8 cellular contexts compared by ENCODE assay signal in the genomic region with DNA sequence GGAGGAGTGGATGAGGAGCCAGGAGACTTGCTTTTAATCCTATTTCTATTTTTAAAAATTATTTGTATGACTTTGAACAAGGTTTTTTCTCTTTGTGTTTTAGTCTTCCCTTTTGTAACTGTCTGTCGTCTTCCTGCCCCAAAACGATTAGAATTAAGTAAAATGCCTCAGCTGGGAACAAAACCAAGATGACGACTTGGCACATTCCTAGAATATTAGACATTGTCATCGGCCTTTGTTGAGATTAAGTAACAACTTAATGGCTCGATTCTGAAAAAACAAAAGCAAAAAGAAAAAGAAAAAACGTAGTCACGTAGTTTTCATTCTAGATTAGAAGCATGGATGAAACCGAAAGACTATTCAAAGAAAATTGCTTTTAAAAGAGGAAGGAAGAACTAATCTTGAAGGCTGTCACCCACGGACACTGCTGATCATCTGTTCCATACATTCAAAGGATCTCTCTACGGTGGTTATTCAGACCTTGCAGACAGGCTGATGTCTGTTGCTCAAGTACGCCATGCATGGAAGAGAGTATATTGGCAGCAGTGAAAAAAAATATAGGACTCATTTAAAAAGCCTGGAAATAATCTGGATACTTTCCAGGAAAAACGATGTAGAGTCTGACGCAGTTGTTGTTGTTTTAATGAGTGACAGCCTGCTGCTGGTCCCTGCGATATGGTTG. TPM values are rescaled to one million over a fixed set of nuclear protein-coding genes. Genes with fewer than 3 reads are reported as not detected.
DNase-seq lines count a peak whose midpoint lies in the region; ATAC-seq and TF ChIP-seq lines count a peak whose summit lies in the region.

No MANE protein-coding gene starts in this region.

- peak overlapping the region; percentile 49 for H3K27ac ChIP-seq in GM23248
- no peak overlapping the region for H3K27ac ChIP-seq in upper lobe of left lung
- H3K27ac ChIP-seq in effector memory CD4-positive, alpha-beta T cell (ENCODE audit: insufficient read depth, low read length, poor library complexity, severe bottlenecking): no peak overlapping the region
- no peak overlapping the region for H3K27ac ChIP-seq in colonic mucosa

- H3K27me3 ChIP-seq in GM23248 (replicated peaks; ENCODE audit: insufficient read depth) (0 out of 2 replicates have a peak, but pooled peaks cover 5% of the 10 kb centered on the region), upper lobe of left lung (no peaks in the 10 kb centered on the region), colonic mucosa (no peaks in the 10 kb centered on the region)
- H3K27me3 ChIP-seq in effector memory CD4-positive, alpha-beta T cell (replicated peaks; ENCODE audit: control insufficient read depth, insufficient read depth, low read length, poor library complexity, severe bottlenecking): no peaks in the 10 kb centered on the region

- in situ Hi-C loops in GM13976 (cut with MboI; ENCODE audit: low sequenced_read_pairs, unreplicated experiment) (no loop called here), GM23248 (cut with MboI) (no loop called here)

- H3K4me1 Mint-ChIP-seq in dendritic cell treated with granulocyte-macrophage colony-stimulating factor and Interleukin-4, amounts not matched to agents 40 ng/mL and 50 ng/mL, for 4 days (ENCODE audit: low read depth): peaks cover 14% of the 10 kb centered on the region

- peaks cover 38% of the 10 kb centered on the region for H3K27me3 Mint-ChIP-seq in dendritic cell treated with granulocyte-macrophage colony-stimulating factor and Interleukin-4, amounts not matched to agents 40 ng/mL and 50 ng/mL, for 4 days

- no peak for TF ChIP-seq POLR2A in NB4 (IDR thresholded peaks at IDR 0.05; ENCODE audit: extremely low read depth, insufficient read length)
- TF ChIP-seq POLR2A in upper lobe of left lung (IDR thresholded peaks at IDR 0.05): no peak

- peaks cover 12% of the 10 kb centered on the region; the same call in 1 of the 2 replicates for H3F3A ChIP-seq in GM23248 (ENCODE audit: insufficient read depth)

- H3K4me3 Mint-ChIP-seq in dendritic cell treated with granulocyte-macrophage colony-stimulating factor and Interleukin-4, amounts not matched to agents 40 ng/mL and 50 ng/mL, for 4 days: peak overlapping the region; percentile 69

- H3K36me3 Mint-ChIP-seq in dendritic cell treated with granulocyte-macrophage colony-stimulating factor and Interleukin-4, amounts not matched to agents 40 ng/mL and 50 ng/mL, for 4 days (ENCODE audit: low read depth): no peaks in the 10 kb centered on the region

- peaks cover 14% of the 10 kb centered on the region for H3K4me1 ChIP-seq in GM23248 (ENCODE audit: insufficient read depth)
- H3K4me1 ChIP-seq in upper lobe of left lung: no peaks in the 10 kb centered on the region
- H3K4me1 ChIP-seq in effector memory CD4-positive, alpha-beta T cell (ENCODE audit: control insufficient read depth, insufficient read depth, low read length, poor library complexity, severe bottlenecking): no peaks in the 10 kb centered on the region
- no peaks in the 10 kb centered on the region for H3K4me1 ChIP-seq in colonic mucosa

- DNase-seq in GM13976 (ENCODE audit: low spot score) (peak; percentile 74), GM23248 (peak; percentile 80), NB4 (ENCODE audit: low read depth) (peak; percentile 43), upper lobe of left lung (no peak), colonic mucosa (no peak)
- DNase-seq in effector memory CD4-positive, alpha-beta T cell: no peak
- no peak for DNase-seq in activated CD8-positive, alpha-beta memory T cell treated with anti-CD3 and anti-CD28 coated beads, Interleukin-2, amount 50 U/mL, for 4 hours

- no peaks in the 10 kb centered on the region for H3K79me2 ChIP-seq in GM23248 (ENCODE audit: insufficient read depth)

- peak overlapping the region; percentile 96 for H3K4me2 ChIP-seq in GM23248 (ENCODE audit: unreplicated experiment)

- no peaks in the 10 kb centered on the region for H3K9me3 ChIP-seq in GM23248 (ENCODE audit: low read depth)
- no peaks in the 10 kb centered on the region for H3K9me3 ChIP-seq in upper lobe of left lung
- no peaks in the 10 kb centered on the region for H3K9me3 ChIP-seq in effector memory CD4-positive, alpha-beta T cell (ENCODE audit: control insufficient read depth, low read length)
- H3K9me3 ChIP-seq in colonic mucosa: no peaks in the 10 kb centered on the region

- no peak for ATAC-seq in upper lobe of left lung (ENCODE audit: low FRiP score in 2 of 2)

- H3K9me3 Mint-ChIP-seq in dendritic cell treated with granulocyte-macrophage colony-stimulating factor and Interleukin-4, amounts not matched to agents 40 ng/mL and 50 ng/mL, for 4 days: no peaks in the 10 kb centered on the region

- no peak for TF ChIP-seq EP300 in upper lobe of left lung (IDR thresholded peaks at IDR 0.05)

- H2AFZ ChIP-seq in GM23248: peak overlapping the region; percentile 82

- intact Hi-C loops in dendritic cell treated with granulocyte-macrophage colony-stimulating factor and Interleukin-4, amounts not matched to agents 40 ng/mL and 50 ng/mL, for 4 days (cut with micrococcal nuclease): no loop called here
- intact Hi-C loops in colonic mucosa (cut with DNase I): no loop called here

- peak overlapping the region; percentile 64 for H3K9ac ChIP-seq in GM23248
- H3K9ac ChIP-seq in colonic mucosa (ENCODE audit: low read depth in 2 of 2, low read length in 2 of 2): no peak overlapping the region

- H3K36me3 ChIP-seq in GM23248 (ENCODE audit: low read depth) (no peaks in the 10 kb centered on the region), upper lobe of left lung (no peaks in the 10 kb centered on the region), colonic mucosa (no peaks in the 10 kb centered on the region)
- no peaks in the 10 kb centered on the region for H3K36me3 ChIP-seq in effector memory CD4-positive, alpha-beta T cell (ENCODE audit: control insufficient read depth, insufficient read depth, low read length)

- H3K4me3 ChIP-seq in GM23248: peak overlapping the region; percentile 78
- no peak overlapping the region for H3K4me3 ChIP-seq in NB4 (ENCODE audit: low read depth, low read length)
- H3K4me3 ChIP-seq in upper lobe of left lung: peak overlapping the region in 3 of 4 donors; percentile 10 to 24 (median 14)
- no peak overlapping the region for H3K4me3 ChIP-seq in effector memory CD4-positive, alpha-beta T cell (ENCODE audit: insufficient read depth, low read depth, low read length, poor library complexity, severe bottlenecking)
- no peak overlapping the region for H3K4me3 ChIP-seq in colonic mucosa

- H4K20me1 ChIP-seq in GM23248 (ENCODE audit: insufficient read depth): no peaks in the 10 kb centered on the region

- H3K9me2 ChIP-seq in GM23248 (ENCODE audit: insufficient read depth): no peaks in the 10 kb centered on the region

- 1 to 2% methylated on average over 14 of the region's 14 CpGs for WGBS in GM23248 (ENCODE audit: low coverage in 1 of 2, low lambda C conversion rate in 2 of 2, missing lambda C conversion rate in 2 of 2), 2 experiments
- 28 to 45% methylated on average over 14 of the region's 14 CpGs for WGBS in upper lobe of left lung, 2 donors

- H3K27ac Mint-ChIP-seq in dendritic cell treated with granulocyte-macrophage colony-stimulating factor and Interleukin-4, amounts not matched to agents 40 ng/mL and 50 ng/mL, for 4 days: peak overlapping the region; percentile 39

- TF ChIP-seq CTCF in GM13976 (IDR thresholded peaks at IDR 0.05; ENCODE audit: borderline replicate concordance, control extremely low read depth, extremely low read depth, insufficient read depth, missing control alignments) (no peak), NB4 (IDR thresholded peaks at IDR 0.05; ENCODE audit: low read depth, low read length) (no peak), upper lobe of left lung (IDR thresholded peaks at IDR 0.05) (no peak), colonic mucosa (IDR thresholded peaks at IDR 0.05) (no peak)

RNA-seq across cellular contexts. Expression of a gene that starts 16.9 kb away (rescaled TPM):
- 0.32 and 2.0 TPM in 2 replicates for total RNA-seq in GM23248 (2014; rRNA removed; shearing (Covaris generic))
- polyA plus RNA-seq in GM23248 (2016; fragmentation: Nextera tagmentation; extraction: Ambion mirVana): 1.2 and 1.6 TPM in 2 replicates
- total RNA-seq in upper lobe of left lung: under 1 TPM in 1 of 6 donors, not detected in 5; 0.20 TPM
- total RNA-seq in colonic mucosa: 10 to 100 TPM in 1 of 2 donors, 1 to 10 TPM in 1; 6.9 to 10.0 TPM

Comparison
In these comparisons a context has a peak if more than half of its experiments do, and no peak if none do; other contexts are left out.
1. DNase-seq: peak in GM13976 (single experiment), GM23248 (single experiment) and NB4 (single experiment); none in upper lobe of left lung (0 of 2), effector memory CD4-positive, alpha-beta T cell (0 of 3), colonic mucosa (single experiment) and activated CD8-positive, alpha-beta memory T cell treated with anti-CD3 and anti-CD28 coated beads, Interleukin-2, amount 50 U/mL, for 4 hours (single experiment).
2. H3K4me3 ChIP-seq: peak in GM23248 (single experiment) and upper lobe of left lung (3 of 4); none in NB4 (single experiment), effector memory CD4-positive, alpha-beta T cell (single experiment) and colonic mucosa (single experiment).